23 cellular contexts compared by ENCODE assay signal in genomic region chr1:118862755-118863154, GRCh38.
A peak's percentile ranks its signal among the peaks of the same experiment; 100 is the strongest.
DNase-seq lines count a peak whose midpoint lies in the region; ATAC-seq, FAIRE-seq and TF ChIP-seq lines count a peak whose summit lies in the region.
"Had no signal": no experiment of that assay in that cellular context is flagged by ENCODE, and none has a peak within 500 bp of the region (broad histone marks: within the 10 kb centered on the region; RNA-seq: fewer than 3 reads in every experiment).

No MANE protein-coding gene starts in this region.

- no peaks in the 10 kb centered on the region for H4K20me1 ChIP-seq in HepG2 (ENCODE audit: insufficient read depth, low read length)

- CTCF ChIA-PET in HepG2 (lab: Yijun Ruan, JAX; ENCODE audit: low intra/inter-chr PET ratio, low total read pairs), result no interaction called here

- peak; percentile 9 for DNase-seq in HepG2 (ENCODE audit: low spot score)
- DNase-seq in right lobe of liver, result no peak
- peak; percentile 15 for DNase-seq in astrocyte of the cerebellum (ENCODE audit: low read depth)
- DNase-seq in mucosa of descending colon, result no peak
- no peak for DNase-seq in GM19238 (ENCODE audit: insufficient read length, low spot score)
- DNase-seq in nephron progenitor cell, result no peak
- DNase-seq: activated CD8-positive, alpha-beta memory T cell treated with anti-CD3 and anti-CD28 coated beads, Interleukin-2, amount 50 U/mL, for 4 hours; activated gamma-delta T cell treated with Interleukin-2 at 50 U/mL for 16 hours; CD4-positive, CD25-positive, alpha-beta regulatory T cell; colonic mucosa; naive thymus-derived CD8-positive, alpha-beta T cell; NCI-H187; NCI-H446 treated with DMSO at 0.1 percent for 48 hours; posterior cingulate gyrus; stimulated activated naive CD4-positive, alpha-beta T cell; T1000 had no signal

- in situ Hi-C loops in HepG2 (cut with HindIII; ENCODE audit: extremely low pct_ligation_motif_present, low pct_unique_long_range_greater_than_20kb), result no loop called here
- in situ Hi-C loops in astrocyte of the cerebellum (cut with HindIII; ENCODE audit: low sequenced_read_pairs), result no loop called here

- H3K9me3 ChIP-seq in HepG2 (ENCODE audit: low read length) (no peaks in the 10 kb centered on the region), right lobe of liver (no peaks in the 10 kb centered on the region), mucosa of descending colon (no peaks in the 10 kb centered on the region)
- H3K9me3 ChIP-seq: colonic mucosa, gastroesophageal sphincter had no signal

- H3K9me3 Mint-ChIP-seq in nephron progenitor cell, result peaks cover 7% of the 10 kb centered on the region

- no peak overlapping the region for H3K4me2 ChIP-seq in HepG2 (ENCODE audit: low read depth, low read length)

- H3K27ac Mint-ChIP-seq in nephron progenitor cell, result no peak overlapping the region
- H3K27ac Mint-ChIP-seq: CD4-positive, CD25-positive, alpha-beta regulatory T cell; naive thymus-derived CD8-positive, alpha-beta T cell had no signal

- TF ChIP-seq CTCF in HepG2 (CRISPR knock-in tag; IDR thresholded peaks at IDR 0.05) (no peak), right lobe of liver (IDR thresholded peaks at IDR 0.05) (no peak), astrocyte of the cerebellum (IDR thresholded peaks at IDR 0.05; ENCODE audit: low read depth, low read length, missing control alignments) (no peak), mucosa of descending colon (IDR thresholded peaks at IDR 0.05) (no peak), nephron progenitor cell (IDR thresholded peaks at IDR 0.05) (no peak)

- ATAC-seq in HepG2 (peak; percentile 48; the same call in 1 of the 3 replicates), right lobe of liver (no peak), HG03378 (IDR thresholded peaks at IDR 0.05; ENCODE audit: unreplicated experiment) (peak; percentile 55), HG03460 (IDR thresholded peaks at IDR 0.05; ENCODE audit: unreplicated experiment) (no peak), mucosa of descending colon (no peak)
- ATAC-seq: gastroesophageal sphincter; HCT116; naive thymus-derived CD8-positive, alpha-beta T cell had no signal

- TF ChIP-seq EP300 in HepG2 (IDR thresholded peaks at IDR 0.05; ENCODE audit: low read depth in 2 of 2, low read length in 2 of 2), result no peak
- no peak for TF ChIP-seq EP300 in HepG2 (CRISPR knock-in tag; IDR thresholded peaks at IDR 0.05; ENCODE audit: borderline replicate concordance)

- BruUV-seq in HepG2 (replicated peaks; lab: Mats Ljungman, UMichigan), result no TSS peak

- H3K27ac ChIP-seq in HepG2 (ENCODE audit: extremely low read length, insufficient read depth, low read length) (no peak overlapping the region), right lobe of liver (no peak overlapping the region)
- H3K27ac ChIP-seq: colonic mucosa, gastroesophageal sphincter had no signal

- H2AFZ ChIP-seq in HepG2 (ENCODE audit: low read length), result no peak overlapping the region

- H3K9ac ChIP-seq in HepG2 (ENCODE audit: insufficient read depth, low read depth, low read length), result no peak overlapping the region

- no peak for TF ChIP-seq RAD21 in HepG2 (CRISPR knock-in tag; IDR thresholded peaks at IDR 0.05)

- TF ChIP-seq POLR2A in HepG2 (IDR thresholded peaks at IDR 0.05; ENCODE audit: insufficient read depth in 1 of 2, low read depth in 2 of 2, low read length in 2 of 2), result no peak
- TF ChIP-seq POLR2A in right lobe of liver (IDR thresholded peaks at IDR 0.05), result no peak

- FAIRE-seq in HepG2 (lab: Jason Lieb, UNC), result no peak
- FAIRE-seq: A204.1, endothelial cell of umbilical vein had no signal

- H3K36me3 ChIP-seq in HepG2 (replicated peaks in 1 of 2; ENCODE audit: control insufficient read depth in 1 of 2, insufficient read depth in 2 of 2, low read length in 2 of 2) (no peaks in the 10 kb centered on the region), right lobe of liver (no peaks in the 10 kb centered on the region), mucosa of descending colon (ENCODE audit: low read depth) (no peaks in the 10 kb centered on the region)
- H3K36me3 ChIP-seq: colonic mucosa, gastroesophageal sphincter had no signal

- no peaks in the 10 kb centered on the region for H3K79me2 ChIP-seq in HepG2 (ENCODE audit: insufficient read depth, low read length)

- 0% methylated on average over 2 of the region's 2 CpGs for WGBS in HepG2 (ENCODE audit: low lambda C conversion rate)
- WGBS in right lobe of liver (ENCODE audit: insufficient coverage, low coverage, low lambda C conversion rate, missing lambda C conversion rate), result 71% methylated on average over 2 of the region's 2 CpGs

- H3K4me1 ChIP-seq in HepG2 (ENCODE audit: insufficient read depth, low read length), result peaks cover 16% of the 10 kb centered on the region; the same call in 1 of the 2 replicates
- H3K4me1 ChIP-seq in right lobe of liver, result no peaks in the 10 kb centered on the region
- H3K4me1 ChIP-seq in mucosa of descending colon (ENCODE audit: low read depth), result no peaks in the 10 kb centered on the region
- H3K4me1 ChIP-seq: colonic mucosa, gastroesophageal sphincter had no signal

- no peaks in the 10 kb centered on the region for H3K36me3 Mint-ChIP-seq in nephron progenitor cell (ENCODE audit: low read depth)
- H3K36me3 Mint-ChIP-seq: CD4-positive, CD25-positive, alpha-beta regulatory T cell; naive thymus-derived CD8-positive, alpha-beta T cell had no signal

- H3K4me3 ChIP-seq in HepG2 (replicated peaks in 1 of 3; ENCODE audit: insufficient read depth in 1 of 3, low read depth in 2 of 3, low read length in 3 of 3) (no peak overlapping the region), right lobe of liver (no peak overlapping the region), astrocyte of the cerebellum (ENCODE audit: low read depth, low read length) (no peak overlapping the region), mucosa of descending colon (no peak overlapping the region)
- H3K4me3 ChIP-seq: colonic mucosa, gastroesophageal sphincter, lung had no signal

- H3K27me3 ChIP-seq in HepG2 (ENCODE audit: control insufficient read depth in 1 of 2, insufficient read depth in 2 of 2, low read length in 2 of 2), result no peaks in the 10 kb centered on the region
- no peaks in the 10 kb centered on the region for H3K27me3 ChIP-seq in right lobe of liver
- H3K27me3 ChIP-seq: colonic mucosa, gastroesophageal sphincter had no signal

- peaks cover 4% of the 10 kb centered on the region for H3K27me3 Mint-ChIP-seq in nephron progenitor cell (ENCODE audit: low read depth, poor library complexity)
- H3K27me3 Mint-ChIP-seq: CD4-positive, CD25-positive, alpha-beta regulatory T cell had no signal

- POLR2A ChIA-PET in HepG2 (lab: Yijun Ruan, JAX), result no interaction called here

- peaks cover 9% of the 10 kb centered on the region for H3K4me1 Mint-ChIP-seq in nephron progenitor cell
- H3K4me1 Mint-ChIP-seq: CD4-positive, CD25-positive, alpha-beta regulatory T cell; naive thymus-derived CD8-positive, alpha-beta T cell had no signal

- H3K4me3 Mint-ChIP-seq in nephron progenitor cell, result no peak overlapping the region
- H3K4me3 Mint-ChIP-seq: CD4-positive, CD25-positive, alpha-beta regulatory T cell; naive thymus-derived CD8-positive, alpha-beta T cell had no signal

- intact Hi-C loops in HepG2 (cut with micrococcal nuclease; ENCODE audit: unreplicated experiment), result loop anchor here (5.0 kb wide), 1 partner anchor 150 kb away; no protein-coding TSS in a partner anchor
- intact Hi-C loops in right lobe of liver (cut with DNase I), result no loop called here
- intact Hi-C loops in mucosa of descending colon (cut with DNase I, micrococcal nuclease), result no loop called here

TF ChIP-seq in HepG2, 621 proteins besides CTCF, POLR2A, EP300 and RAD21:
- TF ChIP-seq ZNF784 (CRISPR knock-in tag; IDR thresholded peaks at IDR 0.05; ENCODE audit: borderline replicate concordance) (no peak), CC2D1A (CRISPR knock-in tag; IDR thresholded peaks at IDR 0.05) (no peak), TOE1 (CRISPR knock-in tag; IDR thresholded peaks at IDR 0.05) (no peak), ZBED4 (CRISPR knock-in tag; IDR thresholded peaks at IDR 0.05; ENCODE audit: borderline replicate concordance) (no peak)
TF ChIP-seq in HepG2: peak in this region for 0.

Comparison
In these comparisons a context has a peak if more than half of its experiments do, and no peak if none do; other contexts are left out.
1. ATAC-seq: peak in HepG2 (single experiment) and HG03378 (single experiment); none in right lobe of liver (0 of 4), HG03460 (single experiment) and mucosa of descending colon (single experiment).
2. DNase-seq: peak in HepG2 (single experiment) and astrocyte of the cerebellum (single experiment); none in right lobe of liver (0 of 3), mucosa of descending colon (0 of 3), GM19238 (single experiment) and nephron progenitor cell (single experiment).